8 cellular contexts compared by ENCODE assay signal in the genomic region with DNA sequence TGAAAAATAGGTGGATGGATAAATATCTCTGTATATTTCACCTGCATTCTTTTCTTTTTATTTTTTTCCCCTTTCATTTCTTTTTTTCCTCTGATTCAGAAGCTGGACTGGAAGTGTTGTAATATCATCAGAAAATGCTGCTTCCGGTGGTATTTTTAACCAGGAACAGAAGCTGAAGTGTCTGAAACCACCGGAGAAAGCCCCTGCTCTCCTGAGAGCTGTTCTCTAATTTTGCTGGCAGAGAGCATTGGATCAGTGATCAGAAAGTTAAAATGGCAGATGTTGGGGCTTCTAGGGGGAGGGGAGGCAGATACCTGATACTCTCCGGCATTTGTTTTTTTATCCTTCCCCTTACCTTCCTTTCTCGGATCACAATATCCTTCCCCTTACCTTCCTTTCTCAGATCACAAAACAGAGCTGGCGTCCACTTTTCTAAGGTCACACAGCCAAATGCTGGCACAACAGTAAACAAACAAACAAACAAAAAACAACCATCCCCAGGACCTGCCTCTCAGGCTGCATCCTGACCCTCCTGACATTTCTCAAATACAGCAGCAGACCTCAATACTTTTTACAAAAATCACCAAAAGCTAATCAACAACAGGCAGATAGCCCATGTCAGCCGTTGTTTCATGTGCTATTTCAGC.
DNase-seq lines count a peak whose midpoint lies in the region; ATAC-seq and TF ChIP-seq lines count a peak whose summit lies in the region.

No MANE protein-coding gene starts in this region.

- TF ChIP-seq EP300 in esophagus muscularis mucosa (IDR thresholded peaks at IDR 0.05) = no peak

- peak overlapping the region; percentile 88 for H3K27ac Mint-ChIP-seq in activated CD4-positive, alpha-beta T cell treated with anti-CD3 and anti-CD28 coated beads, Interleukin-2, amount 10 ng/mL, durations not matched to agents 7 days and 5 days

- peaks cover 3% of the 10 kb centered on the region for H3K36me3 Mint-ChIP-seq in activated CD4-positive, alpha-beta T cell treated with anti-CD3 and anti-CD28 coated beads, Interleukin-2, amount 10 ng/mL, durations not matched to agents 7 days and 5 days (ENCODE audit: low read depth)

- intact Hi-C loops in right lobe of liver (cut with DNase I) = no loop called here
- intact Hi-C loops in esophagus muscularis mucosa (cut with DNase I) = no loop called here

- ATAC-seq in right lobe of liver (peak in 1 of 4 donors; percentile 6), GM19455 (IDR thresholded peaks at IDR 0.05; ENCODE audit: unreplicated experiment) (no peak), GM18517 (IDR thresholded peaks at IDR 0.05; ENCODE audit: unreplicated experiment) (no peak)

- no peak for TF ChIP-seq CTCF in right lobe of liver (IDR thresholded peaks at IDR 0.05)
- no peak for TF ChIP-seq CTCF in esophagus muscularis mucosa (IDR thresholded peaks at IDR 0.05)

- H3K9me3 Mint-ChIP-seq in activated CD4-positive, alpha-beta T cell treated with anti-CD3 and anti-CD28 coated beads, Interleukin-2, amount 10 ng/mL, durations not matched to agents 7 days and 5 days = no peaks in the 10 kb centered on the region

- peaks cover 64% of the 10 kb centered on the region for H3K4me1 Mint-ChIP-seq in activated CD4-positive, alpha-beta T cell treated with anti-CD3 and anti-CD28 coated beads, Interleukin-2, amount 10 ng/mL, durations not matched to agents 7 days and 5 days

- no peak for DNase-seq in activated CD4-positive, alpha-beta T cell treated with anti-CD3 and anti-CD28 coated beads, Interleukin-2, amount 10 ng/mL, durations not matched to agents 7 days and 5 days
- no peak for DNase-seq in activated CD4-positive, alpha-beta T cell treated with anti-CD3 and anti-CD28 coated beads for 48 hours
- peak; percentile 72 for DNase-seq in NCI-H1694 (lab: John Stamatoyannopoulos, UW)
- DNase-seq in amniotic epithelial cell (ENCODE audit: low read depth) = peak; percentile 68
- DNase-seq in right lobe of liver = no peak
- no peak for DNase-seq in esophagus muscularis mucosa (ENCODE audit: extremely low spot score)

- H3K27me3 ChIP-seq in right lobe of liver = no peaks in the 10 kb centered on the region
- H3K27me3 ChIP-seq in esophagus muscularis mucosa = no peaks in the 10 kb centered on the region

- 28% methylated on average over 6 of the region's 6 CpGs for WGBS in right lobe of liver (ENCODE audit: insufficient coverage, low coverage, low lambda C conversion rate, missing lambda C conversion rate)
- 45% methylated on average over 6 of the region's 6 CpGs for WGBS in esophagus muscularis mucosa

- H3K27ac ChIP-seq in right lobe of liver (peak overlapping the region; percentile 84 to 97 (median 97)), esophagus muscularis mucosa (replicated peaks in 1 of 4) (no peak overlapping the region)

- H3K9me3 ChIP-seq in right lobe of liver (no peaks in the 10 kb centered on the region), esophagus muscularis mucosa (no peaks in the 10 kb centered on the region)

- H3K4me3 ChIP-seq in right lobe of liver = peak overlapping the region in 1 of 3 donors; percentile 31
- peak overlapping the region in 2 of 4 donors; percentile 15 to 16 for H3K4me3 ChIP-seq in esophagus muscularis mucosa

- POLR2A ChIA-PET in activated CD4-positive, alpha-beta T cell treated with anti-CD3 and anti-CD28 coated beads, Interleukin-2, amount 10 ng/mL, durations not matched to agents 7 days and 5 days (lab: Charles Lee) = interaction anchor here (0.6 to 1.6 kb wide), 3 partner anchors 14 to 110 kb away, joined by 3 to 7 read pairs (median 3); no protein-coding TSS in a partner anchor

- H3K4me1 ChIP-seq in right lobe of liver = peaks cover 0 to 30% (median 6%) of the 10 kb centered on the region in 4 donors
- peaks cover 3 to 27% (median 16%) of the 10 kb centered on the region in 4 donors for H3K4me1 ChIP-seq in esophagus muscularis mucosa

- H3K36me3 ChIP-seq in right lobe of liver (no peaks in the 10 kb centered on the region), esophagus muscularis mucosa (no peaks in the 10 kb centered on the region)

- TF ChIP-seq POLR2A in right lobe of liver (IDR thresholded peaks at IDR 0.05) (no peak), esophagus muscularis mucosa (IDR thresholded peaks at IDR 0.05; ENCODE audit: low read depth) (no peak)

- CTCF ChIA-PET in activated CD4-positive, alpha-beta T cell treated with anti-CD3 and anti-CD28 coated beads, Interleukin-2, amount 10 ng/mL, durations not matched to agents 7 days and 5 days (lab: Charles Lee) = interaction anchor here (0.7 to 2.3 kb wide), 9 partner anchors 8 to 179 kb away, joined by 3 to 12 read pairs (median 4); no protein-coding TSS in a partner anchor

- H3K4me3 Mint-ChIP-seq in activated CD4-positive, alpha-beta T cell treated with anti-CD3 and anti-CD28 coated beads, Interleukin-2, amount 10 ng/mL, durations not matched to agents 7 days and 5 days = peak overlapping the region; percentile 44

- no peaks in the 10 kb centered on the region for H3K27me3 Mint-ChIP-seq in activated CD4-positive, alpha-beta T cell treated with anti-CD3 and anti-CD28 coated beads, Interleukin-2, amount 10 ng/mL, durations not matched to agents 7 days and 5 days

Comparison
In these comparisons a context has a peak if more than half of its experiments do, and no peak if none do; other contexts are left out.
1. DNase-seq: peak in NCI-H1694 (single experiment) and amniotic epithelial cell (single experiment); none in activated CD4-positive, alpha-beta T cell treated with anti-CD3 and anti-CD28 coated beads, Interleukin-2, amount 10 ng/mL, durations not matched to agents 7 days and 5 days (single experiment), activated CD4-positive, alpha-beta T cell treated with anti-CD3 and anti-CD28 coated beads for 48 hours (single experiment), right lobe of liver (0 of 3) and esophagus muscularis mucosa (single experiment).
2. H3K27ac ChIP-seq: peak in right lobe of liver (3 of 3); none in esophagus muscularis mucosa (0 of 4).